In genomic region chr15:68055224-68055705, GRCh38 we compare ENCODE assay signal across 8 cellular contexts. TPM values are rescaled to one million over a fixed set of nuclear protein-coding genes. Genes with fewer than 3 reads are reported as not detected.
DNase-seq lines count a peak whose midpoint lies in the region; ATAC-seq and TF ChIP-seq lines count a peak whose summit lies in the region.

No MANE protein-coding gene starts in this region.

- ATAC-seq in GM21390 (IDR thresholded peaks at IDR 0.05; ENCODE audit: unreplicated experiment): peak; percentile 52
- ATAC-seq in left colon: peak; percentile 19

- H3K27ac Mint-ChIP-seq in CD14-positive monocyte: peak overlapping the region; percentile 84 to 98 (median 95)

- peaks cover 4 to 8% of the 10 kb centered on the region in 2 donors for H3K36me3 Mint-ChIP-seq in CD14-positive monocyte

- peak overlapping the region; percentile 86 to 98 for H3K4me3 ChIP-seq in cardiac fibroblast (replicated peaks in 1 of 2; ENCODE audit: low read depth in 2 of 2, low read length in 2 of 2)

- DNase-seq in CD14-positive monocyte (ENCODE audit: low spot score) (peak; percentile 53), LHCN-M2 (ENCODE audit: low read depth) (peak; percentile 78), cardiac fibroblast (ENCODE audit: low read depth in 2 of 2) (peak; percentile 48 to 64), left colon (peak; percentile 29 to 41), SHP77 (lab: John Stamatoyannopoulos, UW) (no peak)
- DNase-seq in stimulated activated CD4-positive, alpha-beta T cell treated with anti-CD3 and anti-CD28 coated beads, Interleukin-2, amount 100 ng/mL, for 4 hours (ENCODE audit: low read depth): peak; percentile 53

- intact Hi-C loops in CD14-positive monocyte (cut with micrococcal nuclease): loop anchor here in 1 of 2 donors (10.0 kb wide), 1 partner anchor 170 kb away; the partner anchor contains the start of gene CLN6
- intact Hi-C loops in left colon (cut with DNase I, micrococcal nuclease): loop anchor here in 1 of 2 donors (10.0 kb wide), 1 partner anchor 190 kb away; no protein-coding TSS in a partner anchor

- peaks cover 55% of the 10 kb centered on the region for H3K4me1 Mint-ChIP-seq in CD14-positive monocyte

- TF ChIP-seq CTCF in CD14-positive monocyte (IDR thresholded peaks at IDR 0.05) (no peak), VCaP (conservative IDR thresholded peaks at IDR 0.05) (no peak), cardiac fibroblast (IDR thresholded peaks at IDR 0.05; ENCODE audit: low read depth, low read length) (no peak)

- H3K9me3 Mint-ChIP-seq in CD14-positive monocyte: no peaks in the 10 kb centered on the region

- no peaks in the 10 kb centered on the region for H3K27me3 Mint-ChIP-seq in CD14-positive monocyte (ENCODE audit: low read depth in 3 of 3)

- H3K27ac ChIP-seq in VCaP: peak overlapping the region; percentile 92

- peak overlapping the region; percentile 86 to 97 for H3K4me3 Mint-ChIP-seq in CD14-positive monocyte

RNA-seq across cellular contexts. Expression of gene PIAS1, which starts 1.1 kb away (rescaled TPM):
- polyA plus RNA-seq in CD14-positive monocyte: 100 to 1,000 TPM in 1 of 2 donors, 10 to 100 TPM in 1; 89.8 to 109 TPM
- total RNA-seq in LHCN-M2 (2014; rRNA removed): 13.2 and 13.5 TPM in 2 replicates
- polyA plus RNA-seq in LHCN-M2 (2012): 9.5 TPM
- total RNA-seq in left colon: 10 to 100 TPM; 33.9 to 35.5 TPM

Comparison
In these comparisons a context has a peak if more than half of its experiments do, and no peak if none do; other contexts are left out.
1. DNase-seq: peak in CD14-positive monocyte (single experiment), LHCN-M2 (single experiment), cardiac fibroblast (2 of 2), left colon (2 of 2) and stimulated activated CD4-positive, alpha-beta T cell treated with anti-CD3 and anti-CD28 coated beads, Interleukin-2, amount 100 ng/mL, for 4 hours (single experiment); none in SHP77 (0 of 2).